In genomic region chr4:54581807-54582206, GRCh38 we compare ENCODE assay signal across 20 cellular contexts.
"Had no signal": no experiment of that assay in that cellular context is flagged by ENCODE, and none has a peak within 500 bp of the region (broad histone marks: within the 10 kb centered on the region; RNA-seq: fewer than 3 reads in every experiment).

No MANE protein-coding gene starts in this region.

- H3K36me3 Mint-ChIP-seq: activated naive CD4-positive, alpha-beta T cell treated with anti-CD3 and anti-CD28 coated beads, Interleukin-2, amount 50 U/mL, for 72 hours; IgD-negative memory B cell; WTC11 had no signal

- H3K27ac Mint-ChIP-seq: activated CD8-positive, alpha-beta T cell treated with anti-CD3 and anti-CD28 coated beads, Interleukin-2, amount 10 ng/mL, durations not matched to agents 7 days and 5 days; activated naive CD4-positive, alpha-beta T cell treated with anti-CD3 and anti-CD28 coated beads, Interleukin-2, amount 50 U/mL, for 72 hours; activated naive CD8-positive, alpha-beta T cell treated with anti-CD3 and anti-CD28 coated beads, Interleukin-2, amount 50 U/mL, for 24 hours; IgD-negative memory B cell; T-helper 1 cell treated with Interleukin-12 subunit alpha and Interleukin-12 subunit beta and Interleukin-4 antibody, amounts not matched to agents 30 μg/mL and 1 μg/mL, for 36 hours; WTC11 had no signal

- DNase-seq: activated CD4-positive, alpha-beta T cell treated with anti-CD3 and anti-CD28 coated beads for 48 hours; activated CD4-positive, alpha-beta T cell treated with anti-CD3 and anti-CD28 coated beads, Interleukin-2, amount 50 U/mL, for 4 hours; activated CD4-positive, CD25-positive, alpha-beta regulatory T cell treated with anti-CD3 and anti-CD28 coated beads, Interleukin-2, amount 50 U/mL, for 72 hours; activated CD8-positive, alpha-beta memory T cell treated with anti-CD3 and anti-CD28 coated beads, Interleukin-2, amount 50 U/mL, for 48 hours; activated CD8-positive, alpha-beta T cell treated with anti-CD3 and anti-CD28 coated beads, Interleukin-2, amount 10 ng/mL, durations not matched to agents 7 days and 5 days; activated effector memory CD4-positive, alpha-beta T cell treated with anti-CD3 and anti-CD28 coated beads, Interleukin-2, amount 50 U/mL, for 16 hours; activated naive CD4-positive, alpha-beta T cell treated with Interleukin-2 at 50 U/mL for 16 hours; activated naive CD8-positive, alpha-beta T cell treated with anti-CD3 and anti-CD28 coated beads, Interleukin-2, amount 50 U/mL, for 24 hours; activated T-cell treated with anti-CD3 and anti-CD28 coated beads, Interleukin-2, amount 50 U/mL, for 1 hour; amniotic stem cell; body of pancreas; central memory CD4-positive, alpha-beta T cell; KG1; NCI-H1048; NCI-H446 treated with DMSO at 0.1 percent for 48 hours; PC-9 had no signal

- H3K4me1 Mint-ChIP-seq: activated naive CD8-positive, alpha-beta T cell treated with anti-CD3 and anti-CD28 coated beads, Interleukin-2, amount 50 U/mL, for 24 hours; WTC11 had no signal

- H3K4me3 Mint-ChIP-seq: activated CD8-positive, alpha-beta T cell treated with anti-CD3 and anti-CD28 coated beads, Interleukin-2, amount 10 ng/mL, durations not matched to agents 7 days and 5 days; activated naive CD8-positive, alpha-beta T cell treated with anti-CD3 and anti-CD28 coated beads, Interleukin-2, amount 50 U/mL, for 24 hours; IgD-negative memory B cell; T-helper 1 cell treated with Interleukin-12 subunit alpha and Interleukin-12 subunit beta and Interleukin-4 antibody, amounts not matched to agents 30 μg/mL and 1 μg/mL, for 36 hours; WTC11 had no signal

- H3K27me3 Mint-ChIP-seq: IgD-negative memory B cell had no signal

- H3K9me3 Mint-ChIP-seq: activated naive CD4-positive, alpha-beta T cell treated with anti-CD3 and anti-CD28 coated beads, Interleukin-2, amount 50 U/mL, for 72 hours; activated naive CD8-positive, alpha-beta T cell treated with anti-CD3 and anti-CD28 coated beads, Interleukin-2, amount 50 U/mL, for 24 hours; T-helper 1 cell treated with Interleukin-12 subunit alpha and Interleukin-12 subunit beta and Interleukin-4 antibody, amounts not matched to agents 30 μg/mL and 1 μg/mL, for 36 hours had no signal
